Comparison of ENCODE assay signal across 8 cellular contexts in genomic region chr1:85576256-85576641, GRCh38. TPM values are rescaled to one million over a fixed set of nuclear protein-coding genes. Genes with fewer than 3 reads are reported as not detected.
A peak's percentile ranks its signal among the peaks of the same experiment; 100 is the strongest.
DNase-seq lines count a peak whose midpoint lies in the region; ATAC-seq, FAIRE-seq and TF ChIP-seq lines count a peak whose summit lies in the region.
"Had no signal": no experiment of that assay in that cellular context is flagged by ENCODE, and none has a peak within 500 bp of the region (broad histone marks: within the 10 kb centered on the region; RNA-seq: fewer than 3 reads in every experiment).

No MANE protein-coding gene starts in this region.

- no peaks in the 10 kb centered on the region for H3K36me3 ChIP-seq in HUES64 (ENCODE audit: insufficient read depth, low read length)
- no peaks in the 10 kb centered on the region for H3K36me3 ChIP-seq in kidney (ENCODE audit: control insufficient read depth in 1 of 2, insufficient read depth in 2 of 2, low read length in 2 of 2)
- no peaks in the 10 kb centered on the region for H3K36me3 ChIP-seq in subcutaneous abdominal adipose tissue (ENCODE audit: control insufficient read depth in 5 of 5, insufficient read depth in 5 of 5, low read length in 5 of 5)

- FAIRE-seq in kidney (lab: Jason Lieb, UNC) = no peak
- FAIRE-seq: islet of Langerhans had no signal

- H3K27ac Mint-ChIP-seq in activated naive CD8-positive, alpha-beta T cell treated with anti-CD3 and anti-CD28 coated beads, Interleukin-2, amount 50 U/mL, for 24 hours = peak overlapping the region; percentile 49

- H3K4me3 Mint-ChIP-seq in activated naive CD8-positive, alpha-beta T cell treated with anti-CD3 and anti-CD28 coated beads, Interleukin-2, amount 50 U/mL, for 24 hours = peak overlapping the region; percentile 69

- peaks cover 44% of the 10 kb centered on the region for H3K27me3 ChIP-seq in HUES64 (ENCODE audit: insufficient read depth, low read length)
- no peaks in the 10 kb centered on the region for H3K27me3 ChIP-seq in subcutaneous abdominal adipose tissue (ENCODE audit: control insufficient read depth in 5 of 5, insufficient read depth in 4 of 5, low read length in 5 of 5)

- DNase-seq in activated naive CD8-positive, alpha-beta T cell treated with anti-CD3 and anti-CD28 coated beads, Interleukin-2, amount 50 U/mL, for 24 hours = no peak
- DNase-seq in kidney (no peak), T1000 (lab: John Stamatoyannopoulos, UW) (no peak), 8988T (no peak)

- peaks cover 33% of the 10 kb centered on the region for H3K4me1 Mint-ChIP-seq in activated naive CD8-positive, alpha-beta T cell treated with anti-CD3 and anti-CD28 coated beads, Interleukin-2, amount 50 U/mL, for 24 hours

- ATAC-seq in activated naive CD8-positive, alpha-beta T cell treated with anti-CD3 and anti-CD28 coated beads, Interleukin-2, amount 50 U/mL, for 24 hours = no peak
- no peak for ATAC-seq in HG02981 (IDR thresholded peaks at IDR 0.05; ENCODE audit: unreplicated experiment)

- WGBS in HUES64 = 8% methylated on average over 16 of the region's 16 CpGs

- intact Hi-C loops in kidney (cut with DNase I) = no loop called here

- H3K4me1 ChIP-seq in HUES64 (ENCODE audit: insufficient read depth, low read length) (peaks cover 19% of the 10 kb centered on the region), kidney (ENCODE audit: control insufficient read depth in 1 of 2, insufficient read depth in 1 of 2, low read depth in 1 of 2, low read length in 2 of 2) (peaks cover 0 to 13% of the 10 kb centered on the region in 2 donors), subcutaneous abdominal adipose tissue (ENCODE audit: control insufficient read depth in 5 of 5, insufficient read depth in 5 of 5, low read length in 5 of 5) (peaks cover 5 to 50% (median 33%) of the 10 kb centered on the region in 5 donors)

- H3K9me3 ChIP-seq in HUES64 (ENCODE audit: insufficient read depth, low read depth, low read length) (no peaks in the 10 kb centered on the region), kidney (ENCODE audit: control insufficient read depth in 1 of 2, low read length in 2 of 2) (no peaks in the 10 kb centered on the region), subcutaneous abdominal adipose tissue (ENCODE audit: control insufficient read depth in 5 of 5, low read length in 5 of 5) (no peaks in the 10 kb centered on the region)

- H3K4me3 ChIP-seq in HUES64 (ENCODE audit: low read length) (peak overlapping the region; percentile 98), kidney (ENCODE audit: low read length in 2 of 2) (peak overlapping the region; percentile 30 to 81), subcutaneous abdominal adipose tissue (ENCODE audit: low read depth in 1 of 5, low read length in 5 of 5) (peak overlapping the region; percentile 61 to 87 (median 77))

- no peaks in the 10 kb centered on the region for H3K36me3 Mint-ChIP-seq in activated naive CD8-positive, alpha-beta T cell treated with anti-CD3 and anti-CD28 coated beads, Interleukin-2, amount 50 U/mL, for 24 hours (ENCODE audit: low read depth)

- peaks cover 72% of the 10 kb centered on the region for H3K27me3 Mint-ChIP-seq in activated naive CD8-positive, alpha-beta T cell treated with anti-CD3 and anti-CD28 coated beads, Interleukin-2, amount 50 U/mL, for 24 hours

- peak overlapping the region; percentile 92 for H3K9ac ChIP-seq in HUES64 (ENCODE audit: low read depth, low read length)
- peak overlapping the region; percentile 11 to 93 for H3K9ac ChIP-seq in kidney (ENCODE audit: low read length in 2 of 2)
- H3K9ac ChIP-seq in subcutaneous abdominal adipose tissue (ENCODE audit: low read length in 5 of 5) = peak overlapping the region; percentile 60 to 84 (median 79)

- no peaks in the 10 kb centered on the region for H3K9me3 Mint-ChIP-seq in activated naive CD8-positive, alpha-beta T cell treated with anti-CD3 and anti-CD28 coated beads, Interleukin-2, amount 50 U/mL, for 24 hours

- TF ChIP-seq CTCF in kidney (IDR thresholded peaks at IDR 0.05; ENCODE audit: borderline replicate concordance, extremely low read depth, insufficient read depth) = no peak

- H3K27ac ChIP-seq in HUES64 (ENCODE audit: low read depth, low read length) = peak overlapping the region; percentile 60
- H3K27ac ChIP-seq in kidney (ENCODE audit: low read depth in 2 of 2, low read length in 2 of 2) = peak overlapping the region; percentile 67 to 89
- peak overlapping the region; percentile 98 for H3K27ac ChIP-seq in subcutaneous abdominal adipose tissue (ENCODE audit: low read depth, low read length)

RNA-seq across cellular contexts. Expression of gene CCN1, which starts 4.3 kb away (rescaled TPM):
- polyA plus RNA-seq in HUES64 (2013, experiment 1 of 2) = 35.5 TPM
- polyA plus RNA-seq in HUES64 (2013, experiment 2 of 2) = 36.1 TPM
- 61.3 TPM for total RNA-seq in kidney
- polyA plus RNA-seq in kidney (ENCODE audit: insufficient read depth, low read depth, low replicate concordance) = 79.1 TPM
